Comparison of ENCODE assay signal across 37 cellular contexts in the genomic region with DNA sequence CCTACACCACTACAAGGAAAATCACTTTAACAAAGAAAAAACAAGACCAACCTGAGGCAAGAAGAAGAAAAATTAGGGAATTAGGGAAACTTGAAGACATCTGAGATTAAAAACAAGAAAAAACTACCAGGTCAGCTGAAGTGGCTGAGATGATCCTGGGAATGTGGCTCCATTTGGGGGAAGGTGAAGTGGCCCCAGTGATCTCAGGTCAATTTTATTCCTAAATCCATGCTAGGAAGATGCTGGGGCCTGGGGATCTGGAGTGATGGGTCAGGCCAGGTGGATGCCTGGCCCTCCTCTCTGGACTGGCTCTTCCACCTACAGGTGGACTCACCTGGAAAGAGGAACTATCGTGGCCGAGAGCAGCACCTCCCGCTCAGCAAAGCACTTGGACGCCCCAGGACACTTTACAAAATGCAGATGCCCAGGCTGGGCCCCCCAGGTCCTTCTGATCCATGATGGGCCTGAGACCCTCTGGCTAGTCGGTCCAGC.
"Had no signal": no experiment of that assay in that cellular context is flagged by ENCODE, and none has a peak within 500 bp of the region (broad histone marks: within the 10 kb centered on the region; RNA-seq: fewer than 3 reads in every experiment).

No MANE protein-coding gene starts in this region.

- H3K4me3 Mint-ChIP-seq: activated B cell treated with CpG ODN at 0.5 μM for 24 hours; activated CD4-positive, alpha-beta memory T cell treated with anti-CD3 and anti-CD28 coated beads for 36 hours; activated T-cell treated with anti-CD3 and anti-CD28 coated beads, Interleukin-2, amount 50 U/mL, for 4 hours; T-cell had no signal

- H3K4me3 ChIP-seq: adrenal gland, body of pancreas, breast epithelium, Peyer's patch, SJSA1 had no signal

- DNase-seq: activated B cell treated with CpG ODN at 0.5 μM for 24 hours; activated CD4-positive, alpha-beta memory T cell treated with anti-CD3 and anti-CD28 coated beads for 36 hours; activated CD4-positive, alpha-beta T cell treated with anti-CD3 and anti-CD28 coated beads for 4 hours; activated CD4-positive, alpha-beta T cell treated with anti-CD3 and anti-CD28 coated beads, Interleukin-2, amount 50 U/mL, for 1 hour; activated CD4-positive, CD25-positive, alpha-beta regulatory T cell treated with anti-CD3 and anti-CD28 coated beads, Interleukin-2, amount 50 U/mL, for 72 hours; activated CD8-positive, alpha-beta memory T cell treated with anti-CD3 and anti-CD28 coated beads, Interleukin-2, amount 50 U/mL, for 4 hours; activated effector memory CD4-positive, alpha-beta T cell treated with anti-CD3 and anti-CD28 coated beads, Interleukin-2, amount 50 U/mL, for 16 hours; activated naive CD4-positive, alpha-beta T cell; activated naive CD4-positive, alpha-beta T cell treated with anti-CD3 and anti-CD28 coated beads, Interleukin-2, amount 50 U/mL, for 16 hours; activated T-cell treated with anti-CD3 and anti-CD28 coated beads for 4 hours; activated T-cell treated with anti-CD3 and anti-CD28 coated beads, Interleukin-2, amount 50 U/mL, for 4 hours; adrenal gland; body of pancreas; Karpas-422; KBM-7; NCI-H1048; NCI-H1105 treated with DMSO at 0.1 percent for 48 hours; NCI-H1436; NCI-H1694; NCI-H2029; NCI-H2107; NCI-H2171; NCI-H510A; NCI-H526; NCI-H748 treated with DMSO at 0.1 percent for 48 hours; NK-92 treated with Interleukin-12 subunit alpha and Interleukin-12 subunit beta, amount 100 ng/mL, for 24 hours; PC-3; Peyer's patch; RPMI8226; SHP77 treated with DMSO at 0.1 percent for 48 hours; SK-N-SH; T-cell; T-helper 2 cell; T-helper 9 cell had no signal

- ATAC-seq: activated T-cell treated with anti-CD3 and anti-CD28 coated beads, Interleukin-2, amount 50 U/mL, for 4 hours; body of pancreas; PC-3; T-cell had no signal

- H3K27ac Mint-ChIP-seq: activated B cell treated with CpG ODN at 0.5 μM for 24 hours; activated CD4-positive, alpha-beta memory T cell treated with anti-CD3 and anti-CD28 coated beads for 36 hours; T-cell had no signal

- H3K9me3 ChIP-seq: adrenal gland, body of pancreas, breast epithelium, Peyer's patch, SJSA1, SK-N-SH had no signal

- H3K4me2 ChIP-seq: SK-N-SH had no signal

- H3K27me3 Mint-ChIP-seq: activated B cell treated with CpG ODN at 0.5 μM for 24 hours; activated CD4-positive, alpha-beta memory T cell treated with anti-CD3 and anti-CD28 coated beads for 36 hours; T-cell had no signal

- H3K27me3 ChIP-seq: adrenal gland, body of pancreas, breast epithelium, Peyer's patch, SJSA1 had no signal

- H3K4me1 ChIP-seq: body of pancreas, breast epithelium, Peyer's patch, SJSA1 had no signal

- H3K9me3 Mint-ChIP-seq: activated B cell treated with CpG ODN at 0.5 μM for 24 hours; activated CD4-positive, alpha-beta memory T cell treated with anti-CD3 and anti-CD28 coated beads for 36 hours; activated T-cell treated with anti-CD3 and anti-CD28 coated beads, Interleukin-2, amount 50 U/mL, for 4 hours; T-cell had no signal

- H3K27ac ChIP-seq: adrenal gland, body of pancreas, breast epithelium, Peyer's patch, SJSA1, VCaP had no signal
